In genomic region chr1:171219751-171220385, GRCh38 we compare ENCODE assay signal across 11 cellular contexts. TPM values are rescaled to one million over a fixed set of nuclear protein-coding genes. Genes with fewer than 3 reads are reported as not detected.
DNase-seq lines count a peak whose midpoint lies in the region; ATAC-seq, FAIRE-seq and TF ChIP-seq lines count a peak whose summit lies in the region.
"Had no signal": no experiment of that assay in that cellular context is flagged by ENCODE, and none has a peak within 500 bp of the region (broad histone marks: within the 10 kb centered on the region; RNA-seq: fewer than 3 reads in every experiment).

No MANE protein-coding gene starts in this region.

- H3K27ac ChIP-seq in H9 (ENCODE audit: insufficient read length, low read depth, low read length), result peak overlapping the region; percentile 96
- no peak overlapping the region for H3K27ac ChIP-seq in GM12878 (ENCODE audit: control insufficient read depth, insufficient read depth)
- H3K27ac ChIP-seq in iPS DF 6.9 (ENCODE audit: low read length), result peak overlapping the region; percentile 59
- peak overlapping the region in 17 of 21 experiments; percentile 8 to 84 (median 64) for H3K27ac ChIP-seq in skin epidermis
- no peak overlapping the region for H3K27ac ChIP-seq in CD8-positive, alpha-beta T cell (ENCODE audit: low read depth, low read length)

- no TSS peak for BruUV-seq in GM12878 (replicated peaks; lab: Mats Ljungman, UMichigan)

- H3K23me2 ChIP-seq in H9 (ENCODE audit: insufficient read length, low read depth, low read length, poor library complexity, severe bottlenecking), result peaks cover 6% of the 10 kb centered on the region

- H2AK5ac ChIP-seq in H9 (ENCODE audit: insufficient read length, low read length), result no peak overlapping the region

- no peak overlapping the region for H3K23ac ChIP-seq in H9 (ENCODE audit: insufficient read length, low read depth, low read length)

- RAD21 ChIA-PET in GM12878 (lab: Charles Lee; ENCODE audit: unreplicated experiment), result no interaction called here

- TF ChIP-seq CTCF in H9 (conservative IDR thresholded peaks at IDR 0.05) (no peak), GM12878 (IDR thresholded peaks at IDR 0.05 in 2 of 3, conservative IDR thresholded peaks at IDR 0.05 in 1 of 3; ENCODE audit: control insufficient read depth in 2 of 3, extremely low read depth in 1 of 3, insufficient read depth in 1 of 3, low read depth in 3 of 3, low read length in 3 of 3) (no peak)
- no peak for TF ChIP-seq CTCF in CD8-positive, alpha-beta T cell (IDR thresholded peaks at IDR 0.05)

- H2BK12ac ChIP-seq in H9 (ENCODE audit: insufficient read length, low read depth, low read length), result no peak overlapping the region

- H2BK20ac ChIP-seq in H9 (ENCODE audit: low read depth, low read length, poor library complexity, severe bottlenecking), result no peak overlapping the region

- no peak overlapping the region for H4K8ac ChIP-seq in H9 (replicated peaks; ENCODE audit: insufficient read length, low read depth, low read length)

- intact Hi-C loops in GM12878 (cut with micrococcal nuclease; ENCODE audit: unreplicated experiment), result no loop called here
- intact Hi-C loops in CD8-positive, alpha-beta T cell (cut with DNase I, micrococcal nuclease), result no loop called here

- peaks cover 15% of the 10 kb centered on the region in 2 experiments; a peak in 4 of 5 replicates for H3K9me3 Mint-ChIP-seq in H9
- peaks cover 2% of the 10 kb centered on the region for H3K9me3 Mint-ChIP-seq in CD8-positive, alpha-beta T cell
- no peaks in the 10 kb centered on the region for H3K9me3 Mint-ChIP-seq in stimulated activated memory B cell treated with anti-CD40 and anti-IgM and Interleukin-4, amounts not matched to agents 10 μg/mL and 1 μg/mL and 100 μg/mL, for 72 hours
- H3K9me3 Mint-ChIP-seq: activated T-helper 17 cell treated with anti-CD3 and anti-CD28 coated beads, Interleukin-2, amount 50 U/mL, for 72 hours had no signal

- peak overlapping the region; percentile 60 for H3K4me2 ChIP-seq in H9 (ENCODE audit: insufficient read depth, insufficient read length, low read length)
- no peak overlapping the region for H3K4me2 ChIP-seq in GM12878 (ENCODE audit: control insufficient read depth, insufficient read depth)

- no peak overlapping the region for H4K91ac ChIP-seq in H9 (ENCODE audit: insufficient read length, low read depth, low read length)

- no peak for TF ChIP-seq RAD21 in GM12878 (IDR thresholded peaks at IDR 0.05; ENCODE audit: insufficient read depth, low read depth, low read length)

- DNase-seq in H9 (peak; percentile 71), GM12878 (ENCODE audit: low read depth, low spot score) (no peak), iPS DF 6.9 (ENCODE audit: low read depth, low spot score) (no peak)
- DNase-seq in activated CD4-positive, CD25-positive, alpha-beta regulatory T cell treated with anti-CD3 and anti-CD28 coated beads, Interleukin-2, amount 50 U/mL, for 72 hours, result no peak
- no peak for DNase-seq in activated CD8-positive, alpha-beta memory T cell treated with anti-CD3 and anti-CD28 coated beads, Interleukin-2, amount 50 U/mL, for 4 hours
- DNase-seq in CD8-positive, alpha-beta T cell, result no peak
- DNase-seq: left colon had no signal

- peaks cover 51 to 55% of the 10 kb centered on the region in 2 experiments for H3K4me1 Mint-ChIP-seq in H9
- H3K4me1 Mint-ChIP-seq in CD8-positive, alpha-beta T cell (ENCODE audit: low read depth), result no peaks in the 10 kb centered on the region
- no peaks in the 10 kb centered on the region for H3K4me1 Mint-ChIP-seq in stimulated activated memory B cell treated with anti-CD40 and anti-IgM and Interleukin-4, amounts not matched to agents 10 μg/mL and 1 μg/mL and 100 μg/mL, for 72 hours
- H3K4me1 Mint-ChIP-seq: activated T-helper 17 cell treated with anti-CD3 and anti-CD28 coated beads, Interleukin-2, amount 50 U/mL, for 72 hours had no signal

- in situ Hi-C loops in GM12878 (cut with MboI), result no loop called here

- POLR2A ChIA-PET in GM12878 (lab: Charles Lee), result no interaction called here
- POLR2A ChIA-PET in CD8-positive, alpha-beta T cell (lab: Charles Lee), result no interaction called here

- SMC1A ChIA-PET in GM12878 (lab: Charles Lee; ENCODE audit: uncharacterized antibody, unreplicated experiment), result no interaction called here

- H3K4me3 ChIP-seq in GM12878 (no peak overlapping the region), iPS DF 6.9 (ENCODE audit: low read length) (no peak overlapping the region), skin epidermis (no peak overlapping the region)
- no peak overlapping the region for H3K4me3 ChIP-seq in CD8-positive, alpha-beta T cell (ENCODE audit: low read depth, low read length)

- no peak overlapping the region for H3K56ac ChIP-seq in H9 (ENCODE audit: insufficient read length, low read depth, low read length)

- CTCF ChIA-PET in GM12878 (lab: Yijun Ruan, JAX), result no interaction called here
- CTCF ChIA-PET in CD8-positive, alpha-beta T cell (lab: Charles Lee), result no interaction called here

- TF ChIP-seq EP300 in GM12878 (IDR thresholded peaks at IDR 0.05; ENCODE audit: borderline replicate concordance in 1 of 2, control insufficient read depth in 1 of 2, low read depth in 2 of 2, low read length in 2 of 2), result no peak

- H3K4ac ChIP-seq in H9 (ENCODE audit: low read depth, low read length), result no peak overlapping the region; the same call in 1 of the 2 replicates

- peak overlapping the region; percentile 68 to 83 for H3K4me3 Mint-ChIP-seq in H9
- H3K4me3 Mint-ChIP-seq in CD8-positive, alpha-beta T cell, result no peak overlapping the region
- H3K4me3 Mint-ChIP-seq in stimulated activated memory B cell treated with anti-CD40 and anti-IgM and Interleukin-4, amounts not matched to agents 10 μg/mL and 1 μg/mL and 100 μg/mL, for 72 hours, result no peak overlapping the region
- H3K4me3 Mint-ChIP-seq: activated T-helper 17 cell treated with anti-CD3 and anti-CD28 coated beads, Interleukin-2, amount 50 U/mL, for 72 hours had no signal

- H3K4me1 ChIP-seq in H9 (ENCODE audit: insufficient read depth, low read length), result peaks cover 16% of the 10 kb centered on the region; the same call in 1 of the 2 replicates
- H3K4me1 ChIP-seq in GM12878 (ENCODE audit: control insufficient read depth, insufficient read depth, low read length), result no peaks in the 10 kb centered on the region
- peaks cover 6% of the 10 kb centered on the region; the same call in 1 of the 2 replicates for H3K4me1 ChIP-seq in iPS DF 6.9 (ENCODE audit: control insufficient read depth, insufficient read depth, low read length)
- H3K4me1 ChIP-seq in CD8-positive, alpha-beta T cell (ENCODE audit: insufficient read depth, low read length), result no peaks in the 10 kb centered on the region

- H2BK120ac ChIP-seq in H9 (ENCODE audit: low read depth, low read length, poor library complexity, severe bottlenecking), result peak overlapping the region; percentile 23

- no peaks in the 10 kb centered on the region for H3K79me1 ChIP-seq in H9 (ENCODE audit: insufficient read depth, low read depth, low read length, poor library complexity, severe bottlenecking)

- ATAC-seq in GM12878, result no peak
- ATAC-seq in CD8-positive, alpha-beta T cell, result no peak
- ATAC-seq in stimulated activated memory B cell treated with anti-CD40 and anti-IgM and Interleukin-4, amounts not matched to agents 10 μg/mL and 1 μg/mL and 100 μg/mL, for 72 hours, result no peak
- ATAC-seq: activated T-helper 17 cell treated with anti-CD3 and anti-CD28 coated beads, Interleukin-2, amount 50 U/mL, for 72 hours; left colon had no signal

- H3K18ac ChIP-seq in H9 (ENCODE audit: insufficient read length, low read depth, low read length), result peak overlapping the region; percentile 30

- H3K36me3 ChIP-seq in GM12878 (ENCODE audit: control insufficient read depth in 2 of 2, insufficient read depth in 2 of 2, low read length in 1 of 2), result no peaks in the 10 kb centered on the region
- no peaks in the 10 kb centered on the region for H3K36me3 ChIP-seq in iPS DF 6.9 (ENCODE audit: control insufficient read depth, insufficient read depth, low read length)
- H3K36me3 ChIP-seq in CD8-positive, alpha-beta T cell (ENCODE audit: insufficient read depth, low read length), result no peaks in the 10 kb centered on the region

- WGBS in H9 (ENCODE audit: extremely low coverage, insufficient read length, low lambda C conversion rate), result no CpG with 5 or more reads among the region's 4 CpGs
- 34% methylated on average over 4 of the region's 4 CpGs for WGBS in GM12878 (ENCODE audit: insufficient coverage, insufficient replicate concordance, low lambda C conversion rate, missing lambda C conversion rate)
- WGBS in iPS DF 6.9 (ENCODE audit: insufficient coverage, insufficient read length), result no CpG with 5 or more reads among the region's 4 CpGs

- H3K9me3 ChIP-seq in H9 (ENCODE audit: control insufficient read depth, low read depth, low read length), result no peaks in the 10 kb centered on the region
- no peaks in the 10 kb centered on the region for H3K9me3 ChIP-seq in GM12878 (replicated peaks; ENCODE audit: control insufficient read depth, insufficient read depth, low read length)
- no peaks in the 10 kb centered on the region for H3K9me3 ChIP-seq in iPS DF 6.9 (ENCODE audit: control insufficient read depth, insufficient read depth, low read length)
- no peaks in the 10 kb centered on the region for H3K9me3 ChIP-seq in CD8-positive, alpha-beta T cell (ENCODE audit: low read length)

- H3K14ac ChIP-seq in H9 (ENCODE audit: insufficient read depth, low read length), result no peak overlapping the region

- no peak for FAIRE-seq in GM12878 (lab: Jason Lieb, UNC)

- no peaks in the 10 kb centered on the region for H3K79me2 ChIP-seq in H9 (ENCODE audit: insufficient read depth, low read length)
- no peaks in the 10 kb centered on the region for H3K79me2 ChIP-seq in GM12878 (ENCODE audit: control insufficient read depth, insufficient read depth, low read length)

- no peaks in the 10 kb centered on the region; the same call in 1 of the 2 replicates for H3K27me3 Mint-ChIP-seq in H9 (ENCODE audit: low read depth)
- peaks cover 11% of the 10 kb centered on the region for H3K27me3 Mint-ChIP-seq in CD8-positive, alpha-beta T cell (ENCODE audit: low read depth)
- no peaks in the 10 kb centered on the region for H3K27me3 Mint-ChIP-seq in stimulated activated memory B cell treated with anti-CD40 and anti-IgM and Interleukin-4, amounts not matched to agents 10 μg/mL and 1 μg/mL and 100 μg/mL, for 72 hours

- H3K27me3 ChIP-seq in H9 (ENCODE audit: insufficient read depth, low read length) (no peaks in the 10 kb centered on the region), GM12878 (replicated peaks in 1 of 2; ENCODE audit: control insufficient read depth in 2 of 2, insufficient read depth in 2 of 2, low read length in 1 of 2) (no peaks in the 10 kb centered on the region), iPS DF 6.9 (ENCODE audit: control insufficient read depth, insufficient read depth, low read length) (no peaks in the 10 kb centered on the region)
- H3K27me3 ChIP-seq in CD8-positive, alpha-beta T cell (ENCODE audit: insufficient read depth, low read length), result no peaks in the 10 kb centered on the region

- no peak overlapping the region for H4K5ac ChIP-seq in H9 (ENCODE audit: insufficient read length, low read depth, low read length)

- H2BK5ac ChIP-seq in H9 (ENCODE audit: insufficient read length, low read length), result no peak overlapping the region

- H3K9ac ChIP-seq in H9 (ENCODE audit: extremely low read depth, insufficient read length, low read length) (peak overlapping the region; percentile 43), GM12878 (ENCODE audit: control insufficient read depth, insufficient read depth, low read length) (no peak overlapping the region)

- H4K20me1 ChIP-seq in H9 (ENCODE audit: control insufficient read depth, insufficient read depth, insufficient read length) (no peaks in the 10 kb centered on the region), GM12878 (ENCODE audit: control insufficient read depth, insufficient read depth) (no peaks in the 10 kb centered on the region)

- no peak overlapping the region for H3T11ph ChIP-seq in H9 (ENCODE audit: low read length)

- H3K36me3 Mint-ChIP-seq in H9 (ENCODE audit: insufficient read depth in 1 of 3, low read depth in 3 of 3), result peaks cover 11 to 20% (median 12%) of the 10 kb centered on the region in 3 experiments; a peak in 6 of 7 replicates
- H3K36me3 Mint-ChIP-seq in CD8-positive, alpha-beta T cell, result no peaks in the 10 kb centered on the region
- no peaks in the 10 kb centered on the region for H3K36me3 Mint-ChIP-seq in stimulated activated memory B cell treated with anti-CD40 and anti-IgM and Interleukin-4, amounts not matched to agents 10 μg/mL and 1 μg/mL and 100 μg/mL, for 72 hours

- no peak overlapping the region for H2BK15ac ChIP-seq in H9 (ENCODE audit: low read depth, low read length)

- H3K27ac Mint-ChIP-seq in H9, result peak overlapping the region; percentile 97 to 100 (median 99)
- no peak overlapping the region for H3K27ac Mint-ChIP-seq in CD8-positive, alpha-beta T cell
- H3K27ac Mint-ChIP-seq in stimulated activated memory B cell treated with anti-CD40 and anti-IgM and Interleukin-4, amounts not matched to agents 10 μg/mL and 1 μg/mL and 100 μg/mL, for 72 hours, result no peak overlapping the region
- H3K27ac Mint-ChIP-seq: activated T-helper 17 cell treated with anti-CD3 and anti-CD28 coated beads, Interleukin-2, amount 50 U/mL, for 72 hours had no signal

- no peak for TF ChIP-seq POLR2A in GM12878 (IDR thresholded peaks at IDR 0.05; ENCODE audit: low read depth, low read length)

- H2AFZ ChIP-seq in H9 (ENCODE audit: low read length) (no peak overlapping the region), GM12878 (ENCODE audit: control insufficient read depth, low read depth, low read length) (no peak overlapping the region)

RNA-seq across cellular contexts. Expression of gene FMO1, which starts 28.4 kb away (rescaled TPM):
- total RNA-seq in H9 (2021) (not detected in 2 replicates), GM12878 (2014; rRNA removed) (not detected in 2 replicates), GM12878 (2014; rRNA removed; fragmentation: Illumina TruSeq; extraction: Trizol) (not detected in 2 replicates), GM12878 (2021) (not detected in 2 replicates)
- not detected in 2 replicates for total RNA-seq in GM12878 (2013; cell fraction: nucleolus; rRNA removed)
- polyA plus RNA-seq in GM12878 (2011; ENCODE audit: low read depth), result not detected
- polyA plus RNA-seq in GM12878 (2011; rRNA removed) (not detected in 2 replicates), GM12878 (2014; fragmentation: Illumina TruSeq; extraction: Trizol) (not detected in 2 replicates), GM12878 (2014; fragmentation: Nextera tagmentation; extraction: Ambion mirVana) (not detected), GM12878 (2014; rRNA removed) (not detected in 2 replicates), GM12878 (2016; fragmentation: Nextera tagmentation; extraction: Ambion mirVana) (not detected)
- not detected in 2 replicates for polyA plus RNA-seq in GM12878 (2011; cell fraction: cytosol; rRNA removed)
- polyA plus RNA-seq in GM12878 (2011; cell fraction: nucleus; rRNA removed), result not detected in 2 replicates
- not detected in 2 replicates for polyA plus RNA-seq in GM12878 (2012)
- not detected in 2 replicates for polyA minus RNA-seq in GM12878 (2011; rRNA and poly(A)+ RNA removed)
- not detected in 2 replicates for polyA minus RNA-seq in GM12878 (2011; cell fraction: cytosol; rRNA and poly(A)+ RNA removed)
- polyA minus RNA-seq in GM12878 (2011; cell fraction: nucleus; rRNA and poly(A)+ RNA removed), result not detected in 2 replicates
- total RNA-seq in CD8-positive, alpha-beta T cell, result not detected
- total RNA-seq: activated T-helper 17 cell treated with anti-CD3 and anti-CD28 coated beads, Interleukin-2, amount 50 U/mL, for 72 hours; SK-MEL-5 had no signal

RNA-seq across cellular contexts. Expression of gene FMO2, which starts 34.8 kb away (rescaled TPM):
- not detected in 2 replicates for total RNA-seq in H9 (2021)
- not detected in 2 replicates for total RNA-seq in GM12878 (2013; cell fraction: nucleolus; rRNA removed)
- not detected in 2 replicates for total RNA-seq in GM12878 (2014; rRNA removed)
- not detected in 2 replicates for total RNA-seq in GM12878 (2014; rRNA removed; fragmentation: Illumina TruSeq; extraction: Trizol)
- total RNA-seq in GM12878 (2021), result not detected in 2 replicates
- polyA plus RNA-seq in GM12878 (2011; ENCODE audit: low read depth), result not detected
- not detected in 2 replicates for polyA plus RNA-seq in GM12878 (2011; rRNA removed)
- polyA plus RNA-seq in GM12878 (2011; cell fraction: cytosol; rRNA removed), result not detected in 2 replicates
- polyA plus RNA-seq in GM12878 (2011; cell fraction: nucleus; rRNA removed), result not detected in 2 replicates
- not detected in 2 replicates for polyA plus RNA-seq in GM12878 (2012)
- polyA plus RNA-seq in GM12878 (2014; fragmentation: Illumina TruSeq; extraction: Trizol), result not detected in 2 replicates
- polyA plus RNA-seq in GM12878 (2014; fragmentation: Nextera tagmentation; extraction: Ambion mirVana), result not detected
- polyA plus RNA-seq in GM12878 (2014; rRNA removed), result not detected in 2 replicates
- not detected for polyA plus RNA-seq in GM12878 (2016; fragmentation: Nextera tagmentation; extraction: Ambion mirVana)
- not detected in 2 replicates for polyA minus RNA-seq in GM12878 (2011; rRNA and poly(A)+ RNA removed)
- polyA minus RNA-seq in GM12878 (2011; cell fraction: cytosol; rRNA and poly(A)+ RNA removed), result not detected in 2 replicates
- not detected in 2 replicates for polyA minus RNA-seq in GM12878 (2011; cell fraction: nucleus; rRNA and poly(A)+ RNA removed)
- total RNA-seq in CD8-positive, alpha-beta T cell, result not detected
- total RNA-seq: activated T-helper 17 cell treated with anti-CD3 and anti-CD28 coated beads, Interleukin-2, amount 50 U/mL, for 72 hours; SK-MEL-5 had no signal

Comparison
In these comparisons a context has a peak if more than half of its experiments do, and no peak if none do; other contexts are left out.
1. H3K27ac ChIP-seq: peak in H9 (single experiment), iPS DF 6.9 (single experiment) and skin epidermis (17 of 21); none in GM12878 (single experiment) and CD8-positive, alpha-beta T cell (single experiment).
2. H3K27ac Mint-ChIP-seq: peak in H9 (3 of 3); none in CD8-positive, alpha-beta T cell (single experiment) and stimulated activated memory B cell treated with anti-CD40 and anti-IgM and Interleukin-4, amounts not matched to agents 10 μg/mL and 1 μg/mL and 100 μg/mL, for 72 hours (single experiment).
3. H3K4me3 Mint-ChIP-seq: peak in H9 (2 of 2); none in CD8-positive, alpha-beta T cell (single experiment) and stimulated activated memory B cell treated with anti-CD40 and anti-IgM and Interleukin-4, amounts not matched to agents 10 μg/mL and 1 μg/mL and 100 μg/mL, for 72 hours (single experiment).